In genomic region chrX:48911407-48912182, GRCh38 we compare ENCODE assay signal across 8 cellular contexts. TPM values are rescaled to one million over a fixed set of nuclear protein-coding genes. Genes with fewer than 3 reads are reported as not detected.
DNase-seq lines count a peak whose midpoint lies in the region; ATAC-seq and TF ChIP-seq lines count a peak whose summit lies in the region.

Gene SLC35A2 (minus strand): TSS chrX:48911646. CDS start chrX:48911636, 10 bp downstream.

- H3K9ac ChIP-seq in KMS-11 (peak within 1 kb of the TSS; percentile 50; the same call in 1 of the 2 replicates), mucosa of stomach (ENCODE audit: low read length) (peak within 1 kb of the TSS; percentile 80)

- BruUV-seq in Panc1 (replicated peaks; lab: Mats Ljungman, UMichigan), result no TSS peak

- ATAC-seq in GM21576 (IDR thresholded peaks at IDR 0.05; ENCODE audit: unreplicated experiment) (peak; percentile 69), Panc1 (peak; percentile 94)

- 0 to 31% methylated on average over 60 of the region's 60 CpGs for WGBS in esophagus, 2 donors

- DNase-seq in D341Med (ENCODE audit: low spot score), result peak; percentile 85
- no peak for DNase-seq in Panc1 (ENCODE audit: low read depth, low spot score)
- peak; percentile 91 for DNase-seq in activated T-cell treated with anti-CD3 and anti-CD28 coated beads, Interleukin-2, amount 50 U/mL, for 24 hours
- peak; percentile 93 for DNase-seq in stimulated activated CD8-positive, alpha-beta memory T cell treated with anti-CD3 and anti-CD28 coated beads, Interleukin-4, amount 100 ng/mL, for 48 hours

- no peaks in the 10 kb centered on the region for H3K9me3 Mint-ChIP-seq in activated T-cell treated with anti-CD3 and anti-CD28 coated beads, Interleukin-2, amount 50 U/mL, for 24 hours

- peaks cover 27% of the 10 kb centered on the region for H3K27me3 Mint-ChIP-seq in activated T-cell treated with anti-CD3 and anti-CD28 coated beads, Interleukin-2, amount 50 U/mL, for 24 hours

- H3K36me3 Mint-ChIP-seq in activated T-cell treated with anti-CD3 and anti-CD28 coated beads, Interleukin-2, amount 50 U/mL, for 24 hours (ENCODE audit: low read depth), result peaks cover 65% of the 10 kb centered on the region

- TF ChIP-seq CTCF in KMS-11 (conservative IDR thresholded peaks at IDR 0.05; ENCODE audit: low read depth, low read length) (no peak; the same call in 1 of the 2 replicates), Panc1 (IDR thresholded peaks at IDR 0.05) (no peak)

- peak within 1 kb of the TSS; percentile 88 for H3K4me3 Mint-ChIP-seq in activated T-cell treated with anti-CD3 and anti-CD28 coated beads, Interleukin-2, amount 50 U/mL, for 24 hours

- peaks cover 28% of the 10 kb centered on the region for H3K79me2 ChIP-seq in KMS-11 (ENCODE audit: insufficient read depth, low read depth)

- H3K36me3 ChIP-seq in KMS-11 (ENCODE audit: insufficient read depth) (peaks cover 14% of the 10 kb centered on the region; the same call in 1 of the 2 replicates), Panc1 (ENCODE audit: control insufficient read depth, insufficient read depth, low read length) (peaks cover 13% of the 10 kb centered on the region), esophagus (ENCODE audit: control insufficient read depth in 2 of 2, insufficient read depth in 2 of 2, low read length in 1 of 2) (peaks cover 0 to 5% of the 10 kb centered on the region in 2 donors), mucosa of stomach (ENCODE audit: control insufficient read depth, insufficient read depth, low read length) (no peaks in the 10 kb centered on the region)

- in situ Hi-C loops in Panc1 (cut with HindIII; ENCODE audit: low pct_unique_long_range_greater_than_20kb, low sequenced_read_pairs), result no loop called here

- CTCF ChIA-PET in Panc1 (lab: Charles Lee), result no interaction called here

- H3K27me3 ChIP-seq in KMS-11 (ENCODE audit: insufficient read depth, low read depth), result no peaks in the 10 kb centered on the region
- H3K27me3 ChIP-seq in Panc1 (ENCODE audit: control insufficient read depth, insufficient read depth, low read length), result no peaks in the 10 kb centered on the region
- no peaks in the 10 kb centered on the region for H3K27me3 ChIP-seq in esophagus (ENCODE audit: control insufficient read depth in 1 of 2, insufficient read depth in 2 of 2, low read length in 2 of 2)
- no peaks in the 10 kb centered on the region for H3K27me3 ChIP-seq in mucosa of stomach (ENCODE audit: control insufficient read depth, insufficient read depth, low read length)

- H3K4me1 ChIP-seq in KMS-11 (ENCODE audit: low read depth, poor library complexity, severe bottlenecking) (peaks cover 28% of the 10 kb centered on the region), Panc1 (ENCODE audit: control insufficient read depth, insufficient read depth, low read length) (peaks cover 11% of the 10 kb centered on the region), esophagus (ENCODE audit: control insufficient read depth in 2 of 2, insufficient read depth in 2 of 2, low read length in 1 of 2) (no peaks in the 10 kb centered on the region), mucosa of stomach (ENCODE audit: control insufficient read depth, insufficient read depth, low read length) (peaks cover 6% of the 10 kb centered on the region)

- POLR2A ChIA-PET in Panc1 (lab: Charles Lee), result interaction anchor here (0.5 to 1.4 kb wide), 4 partner anchors 14 to 122 kb away, joined by 3 to 6 read pairs (median 3); partner anchors contain the start of genes PQBP1 and TIMM17B

- H3K27ac Mint-ChIP-seq in activated T-cell treated with anti-CD3 and anti-CD28 coated beads, Interleukin-2, amount 50 U/mL, for 24 hours, result peak within 1 kb of the TSS; percentile 94

- H3K27ac ChIP-seq in KMS-11, result peak within 1 kb of the TSS; percentile 93
- H3K27ac ChIP-seq in Panc1 (ENCODE audit: low read length), result peak within 1 kb of the TSS; percentile 92
- H3K27ac ChIP-seq in esophagus (ENCODE audit: low read depth in 2 of 2, low read length in 1 of 2), result peak within 1 kb of the TSS; percentile 93 to 95

- H3K4me1 Mint-ChIP-seq in activated T-cell treated with anti-CD3 and anti-CD28 coated beads, Interleukin-2, amount 50 U/mL, for 24 hours (ENCODE audit: low read depth), result peaks cover 44% of the 10 kb centered on the region

- no peak within 1 kb of the TSS for H2AFZ ChIP-seq in KMS-11 (ENCODE audit: low read depth)

- peaks cover 21% of the 10 kb centered on the region for H4K20me1 ChIP-seq in KMS-11 (ENCODE audit: insufficient read depth)

- H3K4me3 ChIP-seq in KMS-11 (IDR thresholded peaks at IDR 0.05; ENCODE audit: insufficient read depth, low read depth, low read length), result no peak within 1 kb of the TSS
- peak within 1 kb of the TSS; percentile 71 to 99 for H3K4me3 ChIP-seq in Panc1 (ENCODE audit: low read depth in 2 of 2, low read length in 2 of 2)
- H3K4me3 ChIP-seq in esophagus (ENCODE audit: low read depth in 1 of 2, low read length in 2 of 2), result peak within 1 kb of the TSS; percentile 43 to 81
- H3K4me3 ChIP-seq in mucosa of stomach (ENCODE audit: low read length), result peak within 1 kb of the TSS; percentile 89

- peak within 1 kb of the TSS; percentile 90 for H3K4me2 ChIP-seq in KMS-11

- H3K9me3 ChIP-seq in Panc1 (ENCODE audit: control insufficient read depth, insufficient read depth, low read depth, low read length), result no peaks in the 10 kb centered on the region
- no peaks in the 10 kb centered on the region for H3K9me3 ChIP-seq in esophagus (ENCODE audit: control insufficient read depth in 2 of 2, insufficient read depth in 1 of 2, low read depth in 1 of 2, low read length in 1 of 2)
- no peaks in the 10 kb centered on the region for H3K9me3 ChIP-seq in mucosa of stomach (ENCODE audit: control insufficient read depth, low read length)

- intact Hi-C loops in Panc1 (cut with micrococcal nuclease; ENCODE audit: unreplicated experiment), result no loop called here

RNA-seq across cellular contexts. Expression of gene SLC35A2, which starts in this region (rescaled TPM):
- 72.4 TPM for total RNA-seq in Panc1 (2021; ENCODE audit: unreplicated experiment)
- polyA plus RNA-seq in Panc1 (2012; ENCODE audit: insufficient read length), result 94.0 TPM
- 10 to 100 TPM in 1 of 2 donors, 1 to 10 TPM in 1; 6.9 to 22.1 TPM for polyA plus RNA-seq in esophagus
